In genomic region chr3:38343797-38344594, GRCh38 we compare ENCODE assay signal across 16 cellular contexts. TPM values are rescaled to one million over a fixed set of nuclear protein-coding genes. Genes with fewer than 3 reads are reported as not detected.
A peak's percentile ranks its signal among the peaks of the same experiment; 100 is the strongest.
DNase-seq lines count a peak whose midpoint lies in the region; ATAC-seq, FAIRE-seq and TF ChIP-seq lines count a peak whose summit lies in the region.
"Had no signal": no experiment of that assay in that cellular context is flagged by ENCODE, and none has a peak within 500 bp of the region (broad histone marks: within the 10 kb centered on the region; RNA-seq: fewer than 3 reads in every experiment).

No MANE protein-coding gene starts in this region.

- no peak for ATAC-seq in activated CD8-positive, alpha-beta T cell treated with anti-CD3 and anti-CD28 coated beads, Interleukin-2, amount 10 ng/mL, durations not matched to agents 7 days and 5 days
- ATAC-seq in activated CD8-positive, alpha-beta T cell treated with anti-CD3 and anti-CD28 coated beads for 36 hours: no peak
- ATAC-seq in K562: no peak
- no peak for ATAC-seq in HG03439 (IDR thresholded peaks at IDR 0.05; ENCODE audit: unreplicated experiment)
- ATAC-seq: activated T-cell treated with anti-CD3 and anti-CD28 coated beads, Interleukin-2, amount 50 U/mL, for 72 hours had no signal

- WGBS in K562 (ENCODE audit: insufficient coverage, low coverage, missing lambda C conversion rate): 44% methylated on average over 3 of the region's 3 CpGs

- peaks cover 14 to 18% of the 10 kb centered on the region in 2 experiments; a peak in 4 of 5 replicates for H3K4me1 ChIP-seq in K562 (replicated peaks in 1 of 2; ENCODE audit: control insufficient read depth in 2 of 2, insufficient read depth in 2 of 2, low read length in 2 of 2)

- no peak overlapping the region for H3K9ac ChIP-seq in K562 (ENCODE audit: insufficient read depth in 1 of 2, low read depth in 2 of 2, low read length in 2 of 2)

- intact Hi-C loops in activated CD8-positive, alpha-beta T cell treated with anti-CD3 and anti-CD28 coated beads for 36 hours (cut with micrococcal nuclease): loop anchor here (10.0 kb wide), 1 partner anchor 209 kb away; the partner anchor contains the start of genes ACAA1 and MYD88
- intact Hi-C loops in K562 (cut with micrococcal nuclease): no loop called here

- H2AFZ ChIP-seq in K562 (ENCODE audit: low read depth, low read length): no peak overlapping the region

- no peaks in the 10 kb centered on the region; a peak in 1 of 5 replicates for H3K27me3 ChIP-seq in K562 (ENCODE audit: control insufficient read depth in 2 of 2, insufficient read depth in 2 of 2, low read length in 2 of 2)
- H3K27me3 ChIP-seq: MG63 had no signal

- H3K4me1 Mint-ChIP-seq in activated CD8-positive, alpha-beta T cell treated with anti-CD3 and anti-CD28 coated beads, Interleukin-2, amount 10 ng/mL, durations not matched to agents 7 days and 5 days (ENCODE audit: low read depth): peaks cover 17% of the 10 kb centered on the region
- peaks cover 4% of the 10 kb centered on the region for H3K4me1 Mint-ChIP-seq in activated CD8-positive, alpha-beta T cell treated with anti-CD3 and anti-CD28 coated beads for 36 hours (ENCODE audit: low read depth)
- peaks cover 8% of the 10 kb centered on the region for H3K4me1 Mint-ChIP-seq in osteocyte (ENCODE audit: unreplicated experiment)

- peak; percentile 42 to 54 for TF ChIP-seq RAD21 in K562 (CRISPR knock-in tag; conservative IDR thresholded peaks at IDR 0.05 in 1 of 2, IDR thresholded peaks at IDR 0.05 in 1 of 2)

- no peaks in the 10 kb centered on the region for H4K20me1 ChIP-seq in K562 (replicated peaks; ENCODE audit: control insufficient read depth, insufficient read depth, low read length)

- H3K9me3 ChIP-seq in K562 (replicated peaks; ENCODE audit: control insufficient read depth, insufficient read depth, low read depth, low read length): no peaks in the 10 kb centered on the region; the same call in 1 of the 2 replicates
- H3K9me3 ChIP-seq: MG63 had no signal

- in situ Hi-C loops in K562 (cut with MboI): loop anchor here (10.0 kb wide), 1 partner anchor 209 kb away; the partner anchor contains the start of genes ACAA1 and MYD88

- H3K36me3 Mint-ChIP-seq in activated CD8-positive, alpha-beta T cell treated with anti-CD3 and anti-CD28 coated beads, Interleukin-2, amount 10 ng/mL, durations not matched to agents 7 days and 5 days (ENCODE audit: low read depth): no peaks in the 10 kb centered on the region
- peaks cover 5% of the 10 kb centered on the region for H3K36me3 Mint-ChIP-seq in activated CD8-positive, alpha-beta T cell treated with anti-CD3 and anti-CD28 coated beads for 36 hours (ENCODE audit: low read depth)
- no peaks in the 10 kb centered on the region for H3K36me3 Mint-ChIP-seq in osteocyte (ENCODE audit: unreplicated experiment)

- H3K27ac Mint-ChIP-seq in activated CD8-positive, alpha-beta T cell treated with anti-CD3 and anti-CD28 coated beads, Interleukin-2, amount 10 ng/mL, durations not matched to agents 7 days and 5 days: no peak overlapping the region
- no peak overlapping the region for H3K27ac Mint-ChIP-seq in activated CD8-positive, alpha-beta T cell treated with anti-CD3 and anti-CD28 coated beads for 36 hours
- no peak overlapping the region for H3K27ac Mint-ChIP-seq in osteocyte (ENCODE audit: unreplicated experiment)
- H3K27ac Mint-ChIP-seq: activated CD4-positive, alpha-beta T cell treated with anti-CD3 and anti-CD28 coated beads, Interleukin-2, amount 10 ng/mL, durations not matched to agents 24 days and 14 days; activated T-cell treated with anti-CD3 and anti-CD28 coated beads, Interleukin-2, amount 50 U/mL, for 72 hours; progenitor cell of endocrine pancreas; T-helper 1 cell treated with Interleukin-12 subunit alpha and Interleukin-12 subunit beta and Interleukin-4 antibody, amounts not matched to agents 30 μg/mL and 1 μg/mL, for 36 hours had no signal

- H3K4me2 ChIP-seq in K562 (ENCODE audit: insufficient read depth, low read length): no peak overlapping the region

- H3K27ac ChIP-seq in K562 (ENCODE audit: extremely low read depth, low read depth, low read length): no peak overlapping the region

- no TSS peak for BruUV-seq in K562 (replicated peaks; lab: Mats Ljungman, UMichigan)

- H3K9me1 ChIP-seq in K562 (ENCODE audit: control insufficient read depth, insufficient read depth, low read length): no peaks in the 10 kb centered on the region

- H3K36me3 ChIP-seq in K562 (ENCODE audit: control insufficient read depth, insufficient read depth, low read length): peaks cover 10% of the 10 kb centered on the region
- H3K36me3 ChIP-seq: MG63 had no signal

- peaks cover 24% of the 10 kb centered on the region for H3K79me2 ChIP-seq in K562 (ENCODE audit: control insufficient read depth, insufficient read depth, low read length)

- FAIRE-seq in K562 (lab: Jason Lieb, UNC): no peak
- FAIRE-seq: H1 had no signal

- H3K4me3 ChIP-seq in K562: no peak overlapping the region
- H3K4me3 ChIP-seq: MG63 had no signal

- TF ChIP-seq POLR2A in K562 (conservative IDR thresholded peaks at IDR 0.05): no peak

- H3K9me3 Mint-ChIP-seq in activated CD8-positive, alpha-beta T cell treated with anti-CD3 and anti-CD28 coated beads, Interleukin-2, amount 10 ng/mL, durations not matched to agents 7 days and 5 days (ENCODE audit: insufficient read depth): no peaks in the 10 kb centered on the region
- H3K9me3 Mint-ChIP-seq in activated CD8-positive, alpha-beta T cell treated with anti-CD3 and anti-CD28 coated beads for 36 hours: peaks cover 2% of the 10 kb centered on the region
- no peaks in the 10 kb centered on the region for H3K9me3 Mint-ChIP-seq in osteocyte (ENCODE audit: unreplicated experiment)
- H3K9me3 Mint-ChIP-seq: activated CD4-positive, alpha-beta T cell treated with anti-CD3 and anti-CD28 coated beads, Interleukin-2, amount 10 ng/mL, durations not matched to agents 24 days and 14 days; activated T-cell treated with anti-CD3 and anti-CD28 coated beads, Interleukin-2, amount 50 U/mL, for 72 hours; T-helper 1 cell treated with Interleukin-12 subunit alpha and Interleukin-12 subunit beta and Interleukin-4 antibody, amounts not matched to agents 30 μg/mL and 1 μg/mL, for 36 hours had no signal

- no peak for TF ChIP-seq EP300 in K562 (IDR thresholded peaks at IDR 0.05; ENCODE audit: low read length)

- no peak for TF ChIP-seq CTCF in activated CD8-positive, alpha-beta T cell treated with anti-CD3 and anti-CD28 coated beads for 36 hours (IDR thresholded peaks at IDR 0.05)
- TF ChIP-seq CTCF in K562 (IDR thresholded peaks at IDR 0.05 in 2 of 3, conservative IDR thresholded peaks at IDR 0.05 in 1 of 3; ENCODE audit: insufficient read depth in 2 of 3, low read depth in 1 of 3, low read length in 3 of 3): peak in 1 of 3 experiments; percentile 35; a peak in 3 of 6 replicates
- peak; percentile 42 for TF ChIP-seq CTCF in osteocyte (IDR thresholded peaks at IDR 0.05)
- TF ChIP-seq CTCF in GM20000 (IDR thresholded peaks at IDR 0.05; ENCODE audit: extremely low read depth, missing control alignments): no peak

- H3K27me3 Mint-ChIP-seq in activated CD8-positive, alpha-beta T cell treated with anti-CD3 and anti-CD28 coated beads, Interleukin-2, amount 10 ng/mL, durations not matched to agents 7 days and 5 days (ENCODE audit: low read depth): peaks cover 7% of the 10 kb centered on the region
- no peaks in the 10 kb centered on the region for H3K27me3 Mint-ChIP-seq in activated CD8-positive, alpha-beta T cell treated with anti-CD3 and anti-CD28 coated beads for 36 hours
- H3K27me3 Mint-ChIP-seq in osteocyte (ENCODE audit: unreplicated experiment): peaks cover 12% of the 10 kb centered on the region
- H3K27me3 Mint-ChIP-seq: progenitor cell of endocrine pancreas had no signal

- H3K4me3 Mint-ChIP-seq in activated CD8-positive, alpha-beta T cell treated with anti-CD3 and anti-CD28 coated beads, Interleukin-2, amount 10 ng/mL, durations not matched to agents 7 days and 5 days: no peak overlapping the region
- no peak overlapping the region for H3K4me3 Mint-ChIP-seq in activated CD8-positive, alpha-beta T cell treated with anti-CD3 and anti-CD28 coated beads for 36 hours
- no peak overlapping the region for H3K4me3 Mint-ChIP-seq in osteocyte (ENCODE audit: unreplicated experiment)
- H3K4me3 Mint-ChIP-seq: activated CD4-positive, alpha-beta T cell treated with anti-CD3 and anti-CD28 coated beads, Interleukin-2, amount 10 ng/mL, durations not matched to agents 24 days and 14 days; activated T-cell treated with anti-CD3 and anti-CD28 coated beads, Interleukin-2, amount 50 U/mL, for 72 hours; T-helper 1 cell treated with Interleukin-12 subunit alpha and Interleukin-12 subunit beta and Interleukin-4 antibody, amounts not matched to agents 30 μg/mL and 1 μg/mL, for 36 hours had no signal

- DNase-seq in activated CD8-positive, alpha-beta T cell treated with anti-CD3 and anti-CD28 coated beads, Interleukin-2, amount 10 ng/mL, durations not matched to agents 7 days and 5 days: peak; percentile 17
- DNase-seq in activated CD8-positive, alpha-beta T cell treated with anti-CD3 and anti-CD28 coated beads for 36 hours: no peak
- peak; percentile 18 for DNase-seq in M059J (ENCODE audit: low read depth)
- DNase-seq in K562 (ENCODE audit: extremely low read depth in 1 of 4, low spot score in 3 of 4): no peak
- no peak for DNase-seq in osteocyte (ENCODE audit: extremely low spot score, unreplicated experiment)
- no peak for DNase-seq in DMS79 (lab: John Stamatoyannopoulos, UW)
- no peak for DNase-seq in GM20000 (ENCODE audit: low spot score)
- DNase-seq: activated CD4-positive, alpha-beta T cell treated with anti-CD3 and anti-CD28 coated beads, Interleukin-2, amount 10 ng/mL, durations not matched to agents 24 days and 14 days; activated T-cell treated with anti-CD3 and anti-CD28 coated beads, Interleukin-2, amount 50 U/mL, for 72 hours; MG63; NCI-H2171 treated with DMSO at 0.1 percent for 48 hours; stimulated activated CD4-positive, alpha-beta T cell treated with anti-CD3 and anti-CD28 coated beads, Interleukin-12 subunit alpha, Interleukin-12 subunit beta, amount 100 ng/mL, for 4 hours had no signal

- CTCF ChIA-PET in activated CD8-positive, alpha-beta T cell treated with anti-CD3 and anti-CD28 coated beads, Interleukin-2, amount 10 ng/mL, durations not matched to agents 7 days and 5 days (lab: Charles Lee): interaction anchor here (0.8 to 4.4 kb wide), 5 partner anchors 9 to 370 kb away, joined by 4 to 69 read pairs (median 13); no protein-coding TSS in a partner anchor
- CTCF ChIA-PET in activated CD8-positive, alpha-beta T cell treated with anti-CD3 and anti-CD28 coated beads for 36 hours (lab: Charles Lee): interaction anchor here (0.9 to 3.1 kb wide), 4 partner anchors 10 to 226 kb away, joined by 3 to 13 read pairs (median 5); partner anchors contain the start of gene OXSR1
- CTCF ChIA-PET in K562 (lab: Yijun Ruan, JAX; ENCODE audit: low intra/inter-chr PET ratio): interaction anchor here (0.6 kb wide), 1 partner anchor 12 kb away, joined by 3 read pairs; no protein-coding TSS in a partner anchor

- POLR2A ChIA-PET in activated CD8-positive, alpha-beta T cell treated with anti-CD3 and anti-CD28 coated beads, Interleukin-2, amount 10 ng/mL, durations not matched to agents 7 days and 5 days (lab: Charles Lee): no interaction called here
- POLR2A ChIA-PET in activated CD8-positive, alpha-beta T cell treated with anti-CD3 and anti-CD28 coated beads for 36 hours (lab: Charles Lee): interaction anchor here (0.8 kb wide), 1 partner anchor 14 kb away, joined by 3 read pairs; no protein-coding TSS in a partner anchor
- POLR2A ChIA-PET in K562 (lab: Yijun Ruan, JAX): interaction anchor here (1.0 to 1.4 kb wide), 2 partner anchors 9 to 11 kb away, joined by 3 to 4 read pairs; no protein-coding TSS in a partner anchor

RNA-seq across cellular contexts. Expression of gene XYLB, which starts 2.6 kb away (rescaled TPM):
- total RNA-seq in activated CD8-positive, alpha-beta T cell treated with anti-CD3 and anti-CD28 coated beads, Interleukin-2, amount 10 ng/mL, durations not matched to agents 7 days and 5 days: 1 to 10 TPM; 5.3 to 6.1 TPM
- 1 to 10 TPM; 4.4 to 4.7 TPM for total RNA-seq in activated CD8-positive, alpha-beta T cell treated with anti-CD3 and anti-CD28 coated beads for 36 hours
- 1.7 and 2.2 TPM in 2 replicates for total RNA-seq in M059J (2014; rRNA removed; shearing (Covaris generic))
- 148 and 195 TPM in 2 replicates for total RNA-seq in K562 (2011; cell fraction: chromatin; rRNA removed; ENCODE audit: low replicate concordance)
- 85.0 and 125 TPM in 2 replicates for total RNA-seq in K562 (2011; cell fraction: nucleolus; rRNA removed)
- 115 and 137 TPM in 2 replicates for total RNA-seq in K562 (2011; cell fraction: nucleoplasm; rRNA removed)
- total RNA-seq in K562 (2014; rRNA removed): 10.6 and 17.3 TPM in 2 replicates
- total RNA-seq in K562 (2014; rRNA removed; fragmentation: Illumina TruSeq; extraction: Trizol): 10.6 and 13.2 TPM in 2 replicates
- total RNA-seq in K562 (2015; rRNA removed; fragmentation: Illumina TruSeq; extraction: Trizol): 12.5 and 14.6 TPM in 2 replicates
- 19.5 and 20.2 TPM in 2 replicates for total RNA-seq in K562 (2021)
- polyA plus RNA-seq in K562 (2011; rRNA removed): 12.7 and 15.1 TPM in 2 replicates
- 9.9 and 11.6 TPM in 2 replicates for polyA plus RNA-seq in K562 (2011; cell fraction: cytosol; rRNA removed)
- 40.1 and 59.5 TPM in 2 replicates for polyA plus RNA-seq in K562 (2011; cell fraction: nucleus; rRNA removed)
- 11.7 and 15.5 TPM in 2 replicates for polyA plus RNA-seq in K562 (2012)
- polyA plus RNA-seq in K562 (2014; fragmentation: Illumina TruSeq; extraction: Trizol): 15.5 and 17.0 TPM in 2 replicates
- 1 to 10 TPM; 4.0 to 6.1 TPM for polyA plus RNA-seq in K562 (2014; fragmentation: Nextera tagmentation; extraction: Ambion mirVana)
- 12.5 and 12.8 TPM in 2 replicates for polyA plus RNA-seq in K562 (2014; rRNA removed)
- 26.1 and 33.6 TPM in 2 replicates for polyA minus RNA-seq in K562 (2011; rRNA and poly(A)+ RNA removed)
- 9.7 and 11.9 TPM in 2 replicates for polyA minus RNA-seq in K562 (2011; cell fraction: cytosol; rRNA and poly(A)+ RNA removed)
- polyA minus RNA-seq in K562 (2011; cell fraction: nucleus; rRNA and poly(A)+ RNA removed): 43.8 and 54.1 TPM in 2 replicates
- total RNA-seq in osteocyte: 6.3 and 8.5 TPM in 2 replicates

Comparison
In these comparisons a context has a peak if more than half of its experiments do, and no peak if none do; other contexts are left out.
1. DNase-seq: peak in activated CD8-positive, alpha-beta T cell treated with anti-CD3 and anti-CD28 coated beads, Interleukin-2, amount 10 ng/mL, durations not matched to agents 7 days and 5 days (single experiment) and M059J (single experiment); none in activated CD8-positive, alpha-beta T cell treated with anti-CD3 and anti-CD28 coated beads for 36 hours (single experiment), K562 (0 of 4), osteocyte (single experiment), DMS79 (single experiment) and GM20000 (single experiment).